Comparison of ENCODE assay signal across 3 cellular contexts in genomic region chr4:93187441-93187840, GRCh38.
"Had no signal": no experiment of that assay in that cellular context is flagged by ENCODE, and none has a peak within 500 bp of the region (broad histone marks: within the 10 kb centered on the region; RNA-seq: fewer than 3 reads in every experiment).

No MANE protein-coding gene starts in this region.

- DNase-seq: GDM1, GF-D8 had no signal

- ATAC-seq: GM12878 had no signal

- H3K4me3 ChIP-seq: GM12878 had no signal
